In genomic region chr1:44408181-44409018, GRCh38 we compare ENCODE assay signal across 11 cellular contexts. TPM values are rescaled to one million over a fixed set of nuclear protein-coding genes. Genes with fewer than 3 reads are reported as not detected.
A peak's percentile ranks its signal among the peaks of the same experiment; 100 is the strongest.
DNase-seq lines count a peak whose midpoint lies in the region; ATAC-seq and TF ChIP-seq lines count a peak whose summit lies in the region.
"Had no signal": no experiment of that assay in that cellular context is flagged by ENCODE, and none has a peak within 500 bp of the region (broad histone marks: within the 10 kb centered on the region; RNA-seq: fewer than 3 reads in every experiment).

No MANE protein-coding gene starts in this region.

- H3K9me3 ChIP-seq in cardiac muscle cell (ENCODE audit: low read depth), result no peaks in the 10 kb centered on the region
- H3K9me3 ChIP-seq in suprapubic skin, result no peaks in the 10 kb centered on the region

- H3K4me3 Mint-ChIP-seq in activated T-cell treated with anti-CD3 and anti-CD28 coated beads, Interleukin-2, amount 50 U/mL, for 72 hours, result peak overlapping the region; percentile 76 to 85
- H3K4me3 Mint-ChIP-seq in immature natural killer cell, result peak overlapping the region; percentile 53 to 72 (median 69)

- peaks cover 0 to 2% of the 10 kb centered on the region in 2 donors for H3K36me3 Mint-ChIP-seq in activated T-cell treated with anti-CD3 and anti-CD28 coated beads, Interleukin-2, amount 50 U/mL, for 72 hours (ENCODE audit: insufficient read depth in 2 of 2)
- no peaks in the 10 kb centered on the region for H3K36me3 Mint-ChIP-seq in immature natural killer cell

- peak overlapping the region; percentile 80 for H3K27ac Mint-ChIP-seq in activated T-cell treated with anti-CD3 and anti-CD28 coated beads, Interleukin-2, amount 50 U/mL, for 72 hours
- H3K27ac Mint-ChIP-seq in immature natural killer cell, result no peak overlapping the region

- peak; percentile 16 to 54 for DNase-seq in cardiac muscle cell (ENCODE audit: low read depth in 1 of 2, low spot score in 1 of 2)
- no peak for DNase-seq in left cardiac atrium
- DNase-seq in activated T-cell treated with anti-CD3 and anti-CD28 coated beads, Interleukin-2, amount 50 U/mL, for 72 hours, result peak; percentile 18 to 21
- DNase-seq in immature natural killer cell, result no peak
- no peak for DNase-seq in suprapubic skin (ENCODE audit: low spot score in 2 of 2)
- DNase-seq in activated effector memory CD4-positive, alpha-beta T cell treated with Interleukin-2 at 50 U/mL for 16 hours, result no peak
- DNase-seq in GM19238 (ENCODE audit: insufficient read length, low spot score), result no peak
- DNase-seq: NCI-H1048 had no signal

- WGBS in suprapubic skin, result 18% methylated on average over 37 of the region's 38 CpGs

- H3K36me3 ChIP-seq in cardiac muscle cell, result no peaks in the 10 kb centered on the region
- H3K36me3 ChIP-seq in suprapubic skin, result no peaks in the 10 kb centered on the region
- H3K36me3 ChIP-seq: BLaER1 treated with 17β-estradiol and CSF1 and Interleukin-3, amounts not matched to agents 10 nM and 100 nM had no signal

- peak overlapping the region; percentile 13 for H3K4me3 ChIP-seq in cardiac muscle cell
- peak overlapping the region; percentile 17 for H3K4me3 ChIP-seq in suprapubic skin

- no peak for TF ChIP-seq POLR2A in suprapubic skin (IDR thresholded peaks at IDR 0.05)

- no peaks in the 10 kb centered on the region for H3K9me3 Mint-ChIP-seq in activated T-cell treated with anti-CD3 and anti-CD28 coated beads, Interleukin-2, amount 50 U/mL, for 72 hours
- H3K9me3 Mint-ChIP-seq in immature natural killer cell, result peaks cover 0 to 2% (median 0%) of the 10 kb centered on the region in 6 donors

- H3K27ac ChIP-seq in cardiac muscle cell (no peak overlapping the region), suprapubic skin (no peak overlapping the region)
- H3K27ac ChIP-seq: BLaER1 treated with 17β-estradiol and CSF1 and Interleukin-3, amounts not matched to agents 10 nM and 100 nM had no signal

- ATAC-seq in left cardiac atrium (no peak), GM21360 (IDR thresholded peaks at IDR 0.05; ENCODE audit: unreplicated experiment) (no peak)
- ATAC-seq in activated T-cell treated with anti-CD3 and anti-CD28 coated beads, Interleukin-2, amount 50 U/mL, for 72 hours (replicated peaks in 1 of 2), result no peak
- ATAC-seq: activated CD4-positive, CD25-positive, alpha-beta regulatory T cell treated with anti-CD3 and anti-CD28 coated beads, Interleukin-2, amount 50 U/mL, for 24 hours had no signal

- peaks cover 14% of the 10 kb centered on the region for H3K27me3 Mint-ChIP-seq in activated T-cell treated with anti-CD3 and anti-CD28 coated beads, Interleukin-2, amount 50 U/mL, for 72 hours (ENCODE audit: low read depth)
- peaks cover 14 to 30% (median 16%) of the 10 kb centered on the region in 3 donors for H3K27me3 Mint-ChIP-seq in immature natural killer cell (ENCODE audit: low read depth in 3 of 3)

- TF ChIP-seq CTCF in cardiac muscle cell (IDR thresholded peaks at IDR 0.05; ENCODE audit: low read depth, low read length) (no peak), suprapubic skin (IDR thresholded peaks at IDR 0.05) (no peak)

- peaks cover 15% of the 10 kb centered on the region for H3K4me1 Mint-ChIP-seq in activated T-cell treated with anti-CD3 and anti-CD28 coated beads, Interleukin-2, amount 50 U/mL, for 72 hours (ENCODE audit: low read depth)
- H3K4me1 Mint-ChIP-seq in immature natural killer cell, result peaks cover 34 to 39% of the 10 kb centered on the region in 2 donors

- TF ChIP-seq EP300 in suprapubic skin (IDR thresholded peaks at IDR 0.05), result no peak

- intact Hi-C loops in left cardiac atrium (cut with DNase I), result loop anchor here in 1 of 2 donors (10.0 kb wide), 1 partner anchor 96 kb away; no protein-coding TSS in a partner anchor

- H3K27me3 ChIP-seq in cardiac muscle cell, result peaks cover 71% of the 10 kb centered on the region
- peaks cover 98% of the 10 kb centered on the region for H3K27me3 ChIP-seq in suprapubic skin

- H3K4me1 ChIP-seq in cardiac muscle cell (ENCODE audit: low read depth) (peaks cover 20% of the 10 kb centered on the region), suprapubic skin (peaks cover 50% of the 10 kb centered on the region)

RNA-seq across cellular contexts. Expression of gene RNF220, which starts 3.3 kb away (rescaled TPM):
- total RNA-seq in cardiac muscle cell, result 103 and 142 TPM in 2 replicates
- 57.6 and 72.3 TPM in 2 replicates for polyA plus RNA-seq in cardiac muscle cell
- total RNA-seq in left cardiac atrium, result 10 to 100 TPM; 67.4 to 68.9 TPM
- 10 to 100 TPM; 86.8 to 92.1 TPM for total RNA-seq in activated T-cell treated with anti-CD3 and anti-CD28 coated beads, Interleukin-2, amount 50 U/mL, for 72 hours
- 100 to 1,000 TPM in 1 of 3 donors, 10 to 100 TPM in 2; 69.4 to 107 (median 83.2) TPM for polyA plus RNA-seq in immature natural killer cell
- 100 to 1,000 TPM in 2 of 4 donors, 10 to 100 TPM in 2; 79.4 to 124 (median 99.5) TPM for total RNA-seq in suprapubic skin

RNA-seq across cellular contexts. Expression of gene ERI3, which starts 53.3 kb away (rescaled TPM):
- total RNA-seq in cardiac muscle cell, result 92.1 and 111 TPM in 2 replicates
- 151 and 152 TPM in 2 replicates for polyA plus RNA-seq in cardiac muscle cell
- total RNA-seq in left cardiac atrium, result 10 to 100 TPM; 37.8 to 45.0 TPM
- 10 to 100 TPM; 30.4 to 45.5 TPM for total RNA-seq in activated T-cell treated with anti-CD3 and anti-CD28 coated beads, Interleukin-2, amount 50 U/mL, for 72 hours
- polyA plus RNA-seq in immature natural killer cell, result 10 to 100 TPM; 46.6 to 93.3 (median 53.1) TPM
- 10 to 100 TPM; 23.3 to 33.4 (median 31.0) TPM for total RNA-seq in suprapubic skin

Comparison
In these comparisons a context has a peak if more than half of its experiments do, and no peak if none do; other contexts are left out.
1. DNase-seq: peak in cardiac muscle cell (2 of 2) and activated T-cell treated with anti-CD3 and anti-CD28 coated beads, Interleukin-2, amount 50 U/mL, for 72 hours (2 of 2); none in left cardiac atrium (single experiment), immature natural killer cell (0 of 3), suprapubic skin (0 of 2), activated effector memory CD4-positive, alpha-beta T cell treated with Interleukin-2 at 50 U/mL for 16 hours (single experiment) and GM19238 (single experiment).